Comparison of ENCODE assay signal across 11 cellular contexts in the genomic region with DNA sequence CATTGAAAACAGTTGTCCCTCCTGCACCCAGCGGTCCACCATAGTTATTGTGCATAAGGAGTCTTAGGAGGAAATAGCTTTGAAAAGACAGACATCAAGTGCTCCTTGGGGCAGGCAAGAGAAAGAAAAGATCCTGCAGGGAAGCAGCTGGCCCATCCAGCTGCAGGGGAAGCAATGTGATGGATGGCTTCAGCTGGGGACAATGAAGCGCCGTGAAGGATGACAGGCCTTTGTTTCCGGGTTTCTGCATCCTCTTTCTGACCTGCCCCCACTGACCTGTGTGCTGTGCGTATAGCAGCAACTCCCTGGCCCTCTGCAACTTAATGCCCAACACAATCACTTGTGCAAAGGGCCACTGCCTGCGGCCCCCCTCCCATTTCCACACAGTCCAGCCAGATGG.
"Had no signal": no experiment of that assay in that cellular context is flagged by ENCODE, and none has a peak within 500 bp of the region (broad histone marks: within the 10 kb centered on the region; RNA-seq: fewer than 3 reads in every experiment).

No MANE protein-coding gene starts in this region.

- H3K27ac ChIP-seq: ascending aorta, gastrocnemius medialis, heart right ventricle, left ventricle myocardium inferior, pancreas, tibial nerve had no signal

- H3K36me3 ChIP-seq: ascending aorta, gastrocnemius medialis, heart right ventricle, left ventricle myocardium inferior, pancreas, tibial nerve had no signal

- DNase-seq: activated CD4-positive, alpha-beta memory T cell treated with anti-CD3 and anti-CD28 coated beads for 36 hours; activated CD4-positive, CD25-positive, alpha-beta regulatory T cell treated with anti-CD3 and anti-CD28 coated beads, Interleukin-2, amount 50 U/mL, for 72 hours; gastrocnemius medialis; heart right ventricle; left ventricle myocardium inferior; mesenchymal stem cell; pancreas; small intestine had no signal

- H3K27me3 ChIP-seq: ascending aorta, gastrocnemius medialis, heart right ventricle, pancreas, tibial nerve had no signal

- H3K4me1 ChIP-seq: ascending aorta, gastrocnemius medialis, heart right ventricle, left ventricle myocardium inferior, pancreas, tibial nerve had no signal

- H3K9me3 ChIP-seq: ascending aorta, gastrocnemius medialis, pancreas had no signal

- ATAC-seq: gastrocnemius medialis; heart right ventricle; pancreas; stimulated activated effector memory CD8-positive, alpha-beta T cell treated with anti-CD3 and anti-CD28 coated beads, Interleukin-12 subunit alpha, Interleukin-12 subunit beta, amount 100 ng/mL, for 72 hours had no signal

- H3K4me3 ChIP-seq: ascending aorta, gastrocnemius medialis, heart right ventricle, left ventricle myocardium inferior, pancreas, tibial nerve had no signal
